ENCODE assay signal across 8 cellular contexts in genomic region chr14:24188251-24189058, GRCh38. TPM values are rescaled to one million over a fixed set of nuclear protein-coding genes. Genes with fewer than 3 reads are reported as not detected.
DNase-seq lines count a peak whose midpoint lies in the region; ATAC-seq and TF ChIP-seq lines count a peak whose summit lies in the region.

Gene IPO4 (minus strand): TSS chr14:24188816. CDS start chr14:24188787, 29 bp downstream.

- H3K9me3 Mint-ChIP-seq in T-helper 1 cell treated with Interleukin-12 subunit alpha and Interleukin-12 subunit beta and Interleukin-4 antibody, amounts not matched to agents 30 μg/mL and 1 μg/mL, for 36 hours: no peaks in the 10 kb centered on the region
- no peaks in the 10 kb centered on the region for H3K9me3 Mint-ChIP-seq in progenitor cell of endocrine pancreas (ENCODE audit: low read depth)

- H3K4me1 ChIP-seq in left ventricle myocardium inferior: peaks cover 21% of the 10 kb centered on the region
- H3K4me1 ChIP-seq in upper lobe of right lung: peaks cover 17% of the 10 kb centered on the region

- H3K4me3 Mint-ChIP-seq in T-helper 1 cell treated with Interleukin-12 subunit alpha and Interleukin-12 subunit beta and Interleukin-4 antibody, amounts not matched to agents 30 μg/mL and 1 μg/mL, for 36 hours: peak within 1 kb of the TSS; percentile 87
- H3K4me3 Mint-ChIP-seq in progenitor cell of endocrine pancreas (ENCODE audit: low read depth): peak within 1 kb of the TSS; percentile 92

- H3K36me3 ChIP-seq in left ventricle myocardium inferior (peaks cover 68% of the 10 kb centered on the region), upper lobe of right lung (peaks cover 54% of the 10 kb centered on the region)

- H3K27me3 ChIP-seq in left ventricle myocardium inferior (ENCODE audit: low read depth) (no peaks in the 10 kb centered on the region), upper lobe of right lung (no peaks in the 10 kb centered on the region)

- H3K9me3 ChIP-seq in left ventricle myocardium inferior (replicated peaks) (no peaks in the 10 kb centered on the region), upper lobe of right lung (no peaks in the 10 kb centered on the region)

- TF ChIP-seq CTCF in left ventricle myocardium inferior (IDR thresholded peaks at IDR 0.05; ENCODE audit: borderline replicate concordance): no peak
- no peak for TF ChIP-seq CTCF in progenitor cell of endocrine pancreas (IDR thresholded peaks at IDR 0.05; ENCODE audit: unreplicated experiment)
- no peak for TF ChIP-seq CTCF in upper lobe of right lung (IDR thresholded peaks at IDR 0.05)

- H3K27ac Mint-ChIP-seq in T-helper 1 cell treated with Interleukin-12 subunit alpha and Interleukin-12 subunit beta and Interleukin-4 antibody, amounts not matched to agents 30 μg/mL and 1 μg/mL, for 36 hours: peak within 1 kb of the TSS; percentile 85
- peak within 1 kb of the TSS; percentile 96 for H3K27ac Mint-ChIP-seq in progenitor cell of endocrine pancreas

- no peaks in the 10 kb centered on the region for H3K27me3 Mint-ChIP-seq in T-helper 1 cell treated with Interleukin-12 subunit alpha and Interleukin-12 subunit beta and Interleukin-4 antibody, amounts not matched to agents 30 μg/mL and 1 μg/mL, for 36 hours (ENCODE audit: low read depth)
- no peaks in the 10 kb centered on the region for H3K27me3 Mint-ChIP-seq in progenitor cell of endocrine pancreas

- H3K27ac ChIP-seq in left ventricle myocardium inferior (replicated peaks) (peak within 1 kb of the TSS; percentile 77), upper lobe of right lung (peak within 1 kb of the TSS; percentile 81)

- H3K4me3 ChIP-seq in left ventricle myocardium inferior (peak within 1 kb of the TSS; percentile 83), upper lobe of right lung (peak within 1 kb of the TSS; percentile 81)

- H3K36me3 Mint-ChIP-seq in T-helper 1 cell treated with Interleukin-12 subunit alpha and Interleukin-12 subunit beta and Interleukin-4 antibody, amounts not matched to agents 30 μg/mL and 1 μg/mL, for 36 hours (ENCODE audit: low read depth): peaks cover 34% of the 10 kb centered on the region
- peaks cover 22% of the 10 kb centered on the region for H3K36me3 Mint-ChIP-seq in progenitor cell of endocrine pancreas (ENCODE audit: insufficient read depth)

- DNase-seq in NCI-H1694 treated with DMSO at 0.1 percent for 48 hours (lab: John Stamatoyannopoulos, UW) (peak; percentile 96), amniotic stem cell (lab: John Stamatoyannopoulos, UW) (peak; percentile 97), left ventricle myocardium inferior (peak; percentile 93), progenitor cell of endocrine pancreas (ENCODE audit: low spot score, unreplicated experiment) (peak; percentile 88), upper lobe of right lung (peak; percentile 96)

- peaks cover 43% of the 10 kb centered on the region for H3K4me1 Mint-ChIP-seq in T-helper 1 cell treated with Interleukin-12 subunit alpha and Interleukin-12 subunit beta and Interleukin-4 antibody, amounts not matched to agents 30 μg/mL and 1 μg/mL, for 36 hours (ENCODE audit: low read depth)
- H3K4me1 Mint-ChIP-seq in progenitor cell of endocrine pancreas (ENCODE audit: low read depth): peaks cover 13% of the 10 kb centered on the region

- intact Hi-C loops in left ventricle myocardium inferior (cut with micrococcal nuclease): no loop called here
- intact Hi-C loops in upper lobe of right lung (cut with DNase I): no loop called here

- peak; percentile 87 for ATAC-seq in GM18498 (IDR thresholded peaks at IDR 0.05; ENCODE audit: unreplicated experiment)
- peak; percentile 93 for ATAC-seq in HG02885 (IDR thresholded peaks at IDR 0.05; ENCODE audit: poor library complexity, unreplicated experiment)
- ATAC-seq in upper lobe of right lung: peak; percentile 96

RNA-seq across cellular contexts. Expression of gene IPO4, which starts in this region (rescaled TPM):
- total RNA-seq in left ventricle myocardium inferior (13.3 TPM), progenitor cell of endocrine pancreas (54.9 and 56.4 TPM in 2 replicates), upper lobe of right lung (25.1 TPM)

Comparison
In these comparisons a context has a peak if more than half of its experiments do, and no peak if none do; other contexts are left out.
1. Peak in every context shown above with its lines: DNase-seq, ATAC-seq, H3K4me3 ChIP-seq and H3K27ac ChIP-seq.